Comparison of ENCODE assay signal across 8 cellular contexts in the genomic region with DNA sequence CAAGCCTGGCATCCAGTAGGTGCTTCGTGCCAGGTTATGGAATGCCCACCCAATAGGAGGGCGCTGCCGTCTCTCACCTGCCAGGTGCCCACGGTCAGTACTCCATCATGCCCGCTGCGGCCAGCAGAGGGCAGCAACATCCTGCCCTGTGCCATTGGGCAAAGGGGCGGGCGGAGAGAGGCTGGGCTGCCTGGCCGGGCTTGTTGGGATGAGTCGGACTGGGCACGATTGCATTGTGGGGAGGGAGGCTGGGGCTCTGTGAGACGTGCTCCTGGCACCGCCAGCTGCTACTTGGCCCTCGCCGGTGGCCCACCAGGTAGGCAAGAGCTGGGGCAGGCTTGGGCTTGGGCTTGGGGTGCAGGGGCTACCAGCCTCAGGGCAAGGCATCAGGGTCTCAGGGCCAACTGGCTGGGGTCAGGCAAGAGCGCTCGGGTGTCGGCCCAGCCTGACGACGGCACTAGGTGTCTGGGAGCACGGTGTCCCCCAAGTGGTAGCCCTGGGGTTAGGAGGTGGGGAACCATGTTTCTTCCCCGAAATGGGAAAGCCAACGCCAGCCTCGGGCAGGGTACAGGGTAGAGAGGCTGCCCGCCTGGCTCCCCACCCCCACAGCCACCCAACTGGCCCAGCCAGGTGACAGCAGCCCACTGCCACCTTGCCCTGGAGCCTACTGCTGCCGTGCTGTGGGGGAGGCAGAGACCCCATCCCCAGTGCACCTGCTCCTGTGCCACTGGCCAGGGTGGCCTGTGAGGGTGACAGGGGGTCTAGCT. TPM values are rescaled to one million over a fixed set of nuclear protein-coding genes. Genes with fewer than 3 reads are reported as not detected.
DNase-seq lines count a peak whose midpoint lies in the region; ATAC-seq, FAIRE-seq and TF ChIP-seq lines count a peak whose summit lies in the region.

A gene (plus strand): TSS at position 261 of the 767 bp plus-strand sequence. CDS start 1,287 bp downstream, outside the sequence.

- intact Hi-C loops in right lobe of liver (cut with DNase I), result loop anchor here in 1 of 2 donors (5.0 kb wide), 1 partner anchor 188 kb away; no protein-coding TSS in a partner anchor

- TF ChIP-seq POLR2A in right lobe of liver (IDR thresholded peaks at IDR 0.05), result no peak

- peak; percentile 74 for DNase-seq in D721Med (ENCODE audit: insufficient read length, low spot score)
- DNase-seq in HEK293T (ENCODE audit: extremely low spot score), result peak; percentile 80
- peak; percentile 49 to 78 for DNase-seq in NCI-H446 (lab: John Stamatoyannopoulos, UW)
- DNase-seq in activated CD4-positive, alpha-beta T cell treated with anti-CD3 and anti-CD28 coated beads, Interleukin-2, amount 50 U/mL, for 4 hours, result peak; percentile 66 to 71
- peak; percentile 83 for DNase-seq in coronary artery (ENCODE audit: low spot score)
- DNase-seq in right lobe of liver, result peak; percentile 74 to 86 (median 86)
- DNase-seq in stimulated activated CD4-positive, alpha-beta T cell treated with anti-CD3 and anti-CD28 coated beads, Interleukin-4, amount 100 ng/mL, for 48 hours (ENCODE audit: low read depth in 2 of 2), result peak; percentile 60 to 68

- peak; percentile 74 for TF ChIP-seq CTCF in D721Med (IDR thresholded peaks at IDR 0.05; ENCODE audit: insufficient read depth, missing control alignments)
- TF ChIP-seq CTCF in coronary artery (IDR thresholded peaks at IDR 0.05), result peak; percentile 57
- peak; percentile 82 to 93 (median 90) for TF ChIP-seq CTCF in right lobe of liver (IDR thresholded peaks at IDR 0.05)

- ATAC-seq in right lobe of liver (peak; percentile 85 to 94 (median 92)), GM21381 (IDR thresholded peaks at IDR 0.05; ENCODE audit: unreplicated experiment) (no peak)

- no peaks in the 10 kb centered on the region for H3K4me1 ChIP-seq in right lobe of liver

- H3K36me3 ChIP-seq in right lobe of liver, result no peaks in the 10 kb centered on the region

- CTCF ChIA-PET in HEK293T (lab: Yijun Ruan, JAX), result interaction anchor here (0.6 to 2.1 kb wide), 6 partner anchors 28 to 1256 kb away, joined by 3 to 15 read pairs (median 3); a partner anchor contains a TSS

- H3K9me3 ChIP-seq in right lobe of liver, result no peaks in the 10 kb centered on the region

- H3K4me3 ChIP-seq in coronary artery, result peak within 1 kb of the TSS; percentile 60
- no peak within 1 kb of the TSS for H3K4me3 ChIP-seq in right lobe of liver

- FAIRE-seq in D721Med (lab: Jason Lieb, UNC), result no peak

- 15% methylated on average over 21 of the region's 26 CpGs for WGBS in right lobe of liver (ENCODE audit: insufficient coverage, low coverage, low lambda C conversion rate, missing lambda C conversion rate)

- POLR2A ChIA-PET in HEK293T (lab: Yijun Ruan, JAX), result no interaction called here

- H3K27ac ChIP-seq in coronary artery (peak within 1 kb of the TSS in 1 of 2 donors; percentile 65), right lobe of liver (no peak within 1 kb of the TSS)

- H3K27me3 ChIP-seq in right lobe of liver, result no peaks in the 10 kb centered on the region

TF ChIP-seq in HEK293T, 16 proteins besides CTCF, POLR2A, EP300 and RAD21:
- TF ChIP-seq LEF1 (IDR thresholded peaks at IDR 0.05; ENCODE audit: borderline replicate concordance) (no peak), FOXK2 (IDR thresholded peaks at IDR 0.05) (no peak), TARDBP (IDR thresholded peaks at IDR 0.05) (no peak), BHLHE40 (IDR thresholded peaks at IDR 0.05; ENCODE audit: borderline replicate concordance) (no peak), ELF4 (IDR thresholded peaks at IDR 0.05) (no peak), CTBP1 (IDR thresholded peaks at IDR 0.05; ENCODE audit: borderline replicate concordance) (no peak; the same call in 1 of the 2 replicates), SUZ12 (IDR thresholded peaks at IDR 0.05) (no peak), NFRKB (IDR thresholded peaks at IDR 0.05) (no peak)

RNA-seq across cellular contexts. Expression of the gene that starts here (rescaled TPM):
- 1 to 10 TPM in 3 of 6 experiments, under 1 TPM in 3; 0.55 to 1.7 (median 0.94) TPM for total RNA-seq in right lobe of liver
